ENCODE assay signal across 8 cellular contexts in the genomic region with DNA sequence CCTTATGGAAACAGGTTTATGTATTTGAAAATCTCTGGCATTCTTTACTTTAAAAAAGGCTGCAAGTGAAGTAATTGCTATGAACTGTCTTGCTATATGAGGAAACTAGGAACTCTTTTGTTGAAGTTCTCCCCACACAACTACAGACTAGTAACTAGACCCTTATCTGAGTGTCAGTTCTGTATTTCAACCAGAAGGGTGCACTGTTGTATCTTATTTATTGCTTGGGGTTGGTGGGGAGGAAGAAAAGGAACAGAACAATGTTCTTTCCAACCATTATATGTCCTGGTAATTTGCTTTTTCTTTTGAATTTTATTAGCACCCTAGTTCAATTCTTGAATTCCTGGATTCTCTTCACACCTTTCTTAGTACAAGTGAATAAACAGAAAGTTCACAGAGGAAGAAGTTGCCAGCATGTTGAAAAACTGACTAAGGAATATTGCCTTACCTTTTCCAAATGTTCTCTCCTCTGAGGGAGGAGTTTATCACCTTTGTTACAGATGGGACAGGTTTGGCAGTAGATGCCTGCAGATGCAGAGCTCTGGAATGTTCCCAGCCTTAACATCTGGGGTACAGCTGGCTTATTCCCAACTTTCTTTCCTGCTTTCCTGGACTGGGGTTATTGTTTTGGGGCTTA.
DNase-seq lines count a peak whose midpoint lies in the region; ATAC-seq and TF ChIP-seq lines count a peak whose summit lies in the region.

No MANE protein-coding gene starts in this region.

- H3K27me3 ChIP-seq in heart left ventricle, result peaks cover 0 to 5% (median 0%) of the 10 kb centered on the region in 9 donors

- no peaks in the 10 kb centered on the region for H3K36me3 ChIP-seq in heart left ventricle

- intact Hi-C loops in heart left ventricle (cut with DNase I), result loop anchor here (5.0 to 10.0 kb wide), 4 partner anchors 363 to 645 kb away; no protein-coding TSS in a partner anchor

- peak; percentile 72 for ATAC-seq in HG02571 (IDR thresholded peaks at IDR 0.05; ENCODE audit: unreplicated experiment)
- peak in 3 of 4 donors; percentile 65 to 79 (median 77) for ATAC-seq in heart left ventricle

- peak; percentile 10 for DNase-seq in stimulated activated CD4-positive, alpha-beta T cell treated with anti-CD3 and anti-CD28 coated beads, Interleukin-4, amount 100 ng/mL, for 24 hours
- no peak for DNase-seq in stimulated activated CD4-positive, alpha-beta T cell treated with anti-CD3 and anti-CD28 coated beads, Interleukin-1b, Interleukin-23, amount 100 ng/mL, for 48 hours
- DNase-seq in NCI-H146 (lab: John Stamatoyannopoulos, UW) (peak; percentile 44), heart left ventricle (no peak), retina (peak; percentile 54)
- no peak for DNase-seq in stimulated activated CD4-positive, alpha-beta T cell treated with anti-CD3 and anti-CD28 coated beads, Interleukin-2, amount 100 ng/mL, for 48 hours

- H3K9me3 ChIP-seq in heart left ventricle, result no peaks in the 10 kb centered on the region

- peak; percentile 31; the same call in 1 of the 2 replicates for TF ChIP-seq CTCF in WI38 (IDR thresholded peaks at IDR 0.05; ENCODE audit: low read depth, low read length)
- peak; percentile 46 to 68 (median 63) for TF ChIP-seq CTCF in heart left ventricle (IDR thresholded peaks at IDR 0.05)

- peaks cover 0 to 3% (median 0%) of the 10 kb centered on the region in 12 donors for H3K4me1 ChIP-seq in heart left ventricle

- no peak overlapping the region for H3K27ac ChIP-seq in heart left ventricle

- no peak for TF ChIP-seq POLR2A in heart left ventricle (IDR thresholded peaks at IDR 0.05)

- H3K4me3 ChIP-seq in WI38 (ENCODE audit: low read depth, low read length), result no peak overlapping the region
- H3K4me3 ChIP-seq in heart left ventricle, result no peak overlapping the region

Comparison
In these comparisons a context has a peak if more than half of its experiments do, and no peak if none do; other contexts are left out.
1. DNase-seq: peak in stimulated activated CD4-positive, alpha-beta T cell treated with anti-CD3 and anti-CD28 coated beads, Interleukin-4, amount 100 ng/mL, for 24 hours (single experiment), NCI-H146 (single experiment) and retina (single experiment); none in stimulated activated CD4-positive, alpha-beta T cell treated with anti-CD3 and anti-CD28 coated beads, Interleukin-1b, Interleukin-23, amount 100 ng/mL, for 48 hours (single experiment), heart left ventricle (0 of 5) and stimulated activated CD4-positive, alpha-beta T cell treated with anti-CD3 and anti-CD28 coated beads, Interleukin-2, amount 100 ng/mL, for 48 hours (0 of 2).